ENCODE assay signal across 16 cellular contexts in genomic region chr22:43171607-43172006, GRCh38.
"Had no signal": no experiment of that assay in that cellular context is flagged by ENCODE, and none has a peak within 500 bp of the region (broad histone marks: within the 10 kb centered on the region; RNA-seq: fewer than 3 reads in every experiment).

No MANE protein-coding gene starts in this region.

- H3K27ac ChIP-seq: brain microvascular endothelial cell, epithelial cell of prostate, gastroesophageal sphincter, right atrium auricular region, thoracic aorta had no signal

- H3K9me3 ChIP-seq: gastroesophageal sphincter, neutrophil, right atrium auricular region, thoracic aorta had no signal

- H3K4me3 ChIP-seq: gastroesophageal sphincter, right atrium auricular region, thoracic aorta had no signal

- H3K27me3 ChIP-seq: brain microvascular endothelial cell, gastroesophageal sphincter, neutrophil, right atrium auricular region had no signal

- DNase-seq: activated B cell treated with CpG ODN at 0.5 μM for 24 hours; activated CD4-positive, alpha-beta T cell treated with anti-CD3 and anti-CD28 coated beads for 48 hours; activated CD8-positive, alpha-beta T cell treated with anti-CD3 and anti-CD28 coated beads for 36 hours; activated effector memory CD4-positive, alpha-beta T cell treated with anti-CD3 and anti-CD28 coated beads, Interleukin-2, amount 50 U/mL, for 16 hours; activated T-cell treated with anti-CD3 and anti-CD28 coated beads, Interleukin-2, amount 50 U/mL, for 4 hours; brain microvascular endothelial cell; dermis blood vessel endothelial cell; midbrain; stimulated activated naive CD8-positive, alpha-beta T cell treated with anti-CD3 and anti-CD28 coated beads, Interleukin-15, amount 100 ng/mL, for 72 hours; SW 1271 had no signal

- H3K4me1 ChIP-seq: gastroesophageal sphincter, right atrium auricular region had no signal

- ATAC-seq: activated CD8-positive, alpha-beta T cell treated with anti-CD3 and anti-CD28 coated beads for 36 hours; activated T-cell treated with anti-CD3 and anti-CD28 coated beads, Interleukin-2, amount 50 U/mL, for 4 hours; gastroesophageal sphincter; naive thymus-derived CD8-positive, alpha-beta T cell; stimulated activated naive CD8-positive, alpha-beta T cell treated with anti-CD3 and anti-CD28 coated beads, Interleukin-15, amount 100 ng/mL, for 72 hours had no signal
